18 cellular contexts compared by ENCODE assay signal in the genomic region with DNA sequence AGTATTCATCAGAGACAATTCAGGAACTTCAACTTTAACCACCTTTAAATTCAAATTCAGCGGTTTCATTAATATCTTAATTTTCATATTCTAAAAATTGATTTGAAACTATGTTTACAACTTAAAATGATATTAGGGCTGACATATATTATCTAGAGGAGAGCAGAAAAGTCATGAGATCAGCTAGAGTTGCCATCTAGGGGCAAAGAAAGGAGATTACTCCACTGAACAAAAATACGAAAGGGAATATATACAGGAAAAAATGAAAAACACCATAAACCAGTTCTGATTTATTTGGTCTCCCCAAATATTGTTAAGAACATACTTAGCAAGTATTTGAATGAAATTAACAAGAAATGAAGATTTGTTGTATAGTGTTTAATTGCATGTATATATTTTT.
DNase-seq lines count a peak whose midpoint lies in the region; ATAC-seq, FAIRE-seq and TF ChIP-seq lines count a peak whose summit lies in the region.
"Had no signal": no experiment of that assay in that cellular context is flagged by ENCODE, and none has a peak within 500 bp of the region (broad histone marks: within the 10 kb centered on the region; RNA-seq: fewer than 3 reads in every experiment).

No MANE protein-coding gene starts in this region.

- TF ChIP-seq CTCF in D721Med (IDR thresholded peaks at IDR 0.05; ENCODE audit: insufficient read depth, missing control alignments): peak; percentile 27
- peak; percentile 28 to 57 for TF ChIP-seq CTCF in brain (conservative IDR thresholded peaks at IDR 0.05)

- no peak overlapping the region for H3K27ac Mint-ChIP-seq in brain
- H3K27ac Mint-ChIP-seq: T-cell had no signal

- no peak for FAIRE-seq in D721Med (lab: Jason Lieb, UNC)
- FAIRE-seq: endothelial cell of umbilical vein, GM12892 had no signal

- H3K36me3 Mint-ChIP-seq in brain: no peaks in the 10 kb centered on the region
- H3K36me3 Mint-ChIP-seq: T-cell had no signal

- no peaks in the 10 kb centered on the region for H3K9me3 Mint-ChIP-seq in brain

- no peaks in the 10 kb centered on the region for H3K4me1 Mint-ChIP-seq in brain
- H3K4me1 Mint-ChIP-seq: T-cell had no signal

- no peak for ATAC-seq in GM21825 (IDR thresholded peaks at IDR 0.05; ENCODE audit: unreplicated experiment)
- ATAC-seq: heart right ventricle, T-cell had no signal

- DNase-seq in D721Med (ENCODE audit: insufficient read length, low spot score): no peak
- DNase-seq in Kasumi-1 (lab: John Stamatoyannopoulos, UW): peak; percentile 4 to 45
- peak; percentile 28 for DNase-seq in medulla oblongata (ENCODE audit: extremely low spot score)
- DNase-seq in cerebellar nuclear complex (lab: John Stamatoyannopoulos, UW): no peak
- DNase-seq in kidney tubule cell (ENCODE audit: low spot score): no peak
- no peak for DNase-seq in NCI-H526 treated with DMSO at 0.1 percent for 48 hours (lab: John Stamatoyannopoulos, UW)
- DNase-seq: activated CD4-positive, CD25-positive, alpha-beta regulatory T cell; activated naive CD4-positive, alpha-beta T cell treated with anti-CD3 and anti-CD28 coated beads, Interleukin-2, amount 50 U/mL, for 16 hours; caudate nucleus; heart right ventricle; NCI-H1930; NCI-H524 treated with DMSO at 0.1 percent for 48 hours; stimulated activated CD4-positive, alpha-beta T cell treated with anti-CD3 and anti-CD28 coated beads, Interleukin-12 subunit alpha, Interleukin-12 subunit beta, amount 100 ng/mL, for 4 hours; T-cell had no signal

- H3K4me3 Mint-ChIP-seq in brain: no peak overlapping the region
- H3K4me3 Mint-ChIP-seq: T-cell had no signal

- no peaks in the 10 kb centered on the region for H3K27me3 Mint-ChIP-seq in brain
- H3K27me3 Mint-ChIP-seq: T-cell had no signal

Comparison
In these comparisons a context has a peak if more than half of its experiments do, and no peak if none do; other contexts are left out.
1. DNase-seq: peak in Kasumi-1 (2 of 2) and medulla oblongata (single experiment); none in D721Med (single experiment), cerebellar nuclear complex (0 of 2), kidney tubule cell (single experiment) and NCI-H526 treated with DMSO at 0.1 percent for 48 hours (single experiment).